ENCODE assay signal across 32 cellular contexts in the genomic region with DNA sequence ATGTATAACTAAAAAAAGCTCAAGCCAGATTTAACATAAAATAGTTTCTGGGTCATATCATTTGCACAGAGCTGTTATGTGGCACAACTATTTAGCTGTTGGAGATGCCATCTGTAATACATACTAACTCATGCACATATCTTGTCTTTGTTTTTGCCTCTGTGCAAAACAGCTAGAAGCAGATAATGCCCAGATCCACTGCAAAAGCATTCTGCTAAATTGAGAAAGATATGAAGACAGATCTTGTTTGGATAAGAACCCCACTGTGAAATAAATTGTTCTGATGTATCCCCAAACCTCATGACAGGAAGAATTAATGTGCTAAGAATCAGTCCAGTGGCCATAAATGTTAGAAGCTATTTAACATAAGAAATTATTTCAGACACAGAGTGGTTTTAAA.
"Had no signal": no experiment of that assay in that cellular context is flagged by ENCODE, and none has a peak within 500 bp of the region (broad histone marks: within the 10 kb centered on the region; RNA-seq: fewer than 3 reads in every experiment).

No MANE protein-coding gene starts in this region.

- H3K4me3 ChIP-seq: adrenal gland, ascending aorta, body of pancreas, breast epithelium, cardiac muscle cell had no signal

- H3K4me1 ChIP-seq: adrenal gland, ascending aorta, body of pancreas, breast epithelium had no signal

- H3K36me3 ChIP-seq: adrenal gland, ascending aorta, brain microvascular endothelial cell, breast epithelium, cardiac muscle cell had no signal

- DNase-seq: activated effector memory CD4-positive, alpha-beta T cell treated with anti-CD3 and anti-CD28 coated beads, Interleukin-2, amount 50 U/mL, for 16 hours; activated effector memory CD4-positive, alpha-beta T cell treated with Interleukin-2 at 50 U/mL for 16 hours; activated gamma-delta T cell; activated gamma-delta T cell treated with Interleukin-2 at 50 U/mL for 16 hours; activated naive CD4-positive, alpha-beta T cell; activated naive CD4-positive, alpha-beta T cell treated with anti-CD3 and anti-CD28 coated beads for 36 hours; activated naive CD4-positive, alpha-beta T cell treated with anti-CD3 and anti-CD28 coated beads, Interleukin-2, amount 10 ng/mL, durations not matched to agents 7 days and 5 days; activated naive CD4-positive, alpha-beta T cell treated with anti-CD3 and anti-CD28 coated beads, Interleukin-2, amount 50 U/mL, for 16 hours; activated naive CD4-positive, alpha-beta T cell treated with Interleukin-2 at 50 U/mL for 16 hours; activated naive CD8-positive, alpha-beta T cell treated with anti-CD3 and anti-CD28 coated beads for 36 hours; activated naive CD8-positive, alpha-beta T cell treated with anti-CD3 and anti-CD28 coated beads, Interleukin-2, amount 10 ng/mL, durations not matched to agents 7 days and 5 days; activated naive CD8-positive, alpha-beta T cell treated with anti-CD3 and anti-CD28 coated beads, Interleukin-2, amount 50 U/mL, for 24 hours; activated T-cell treated with anti-CD3 and anti-CD28 coated beads, Interleukin-2, amount 50 U/mL, for 1 hour; activated T-cell treated with anti-CD3 and anti-CD28 coated beads, Interleukin-2, amount 50 U/mL, for 24 hours; activated T-cell treated with anti-CD3 and anti-CD28 coated beads, Interleukin-2, amount 50 U/mL, for 4 hours; activated T-cell treated with anti-CD3 and anti-CD28 coated beads, Interleukin-2, amount 50 U/mL, for 48 hours; activated T-cell treated with anti-CD3 and anti-CD28 coated beads, Interleukin-2, amount 50 U/mL, for 72 hours; adrenal gland; amniotic stem cell; amygdala; anterior cingulate cortex; aorta; body of pancreas; brain microvascular endothelial cell; caudate nucleus; central memory CD4-positive, alpha-beta T cell; cerebellar nuclear complex had no signal

- H3K27me3 ChIP-seq: adrenal gland, ascending aorta, body of pancreas, brain microvascular endothelial cell, breast epithelium, cardiac muscle cell had no signal

- H3K27ac ChIP-seq: adrenal gland, ascending aorta, body of pancreas, brain microvascular endothelial cell, breast epithelium, cardiac muscle cell had no signal

- H3K9me3 ChIP-seq: adrenal gland, ascending aorta, body of pancreas, breast epithelium had no signal

- ATAC-seq: activated naive CD4-positive, alpha-beta T cell treated with anti-CD3 and anti-CD28 coated beads, Interleukin-2, amount 50 U/mL, for 72 hours; activated naive CD8-positive, alpha-beta T cell treated with anti-CD3 and anti-CD28 coated beads, Interleukin-2, amount 50 U/mL, for 24 hours; activated T-cell treated with anti-CD3 and anti-CD28 coated beads, Interleukin-2, amount 50 U/mL, for 4 hours; activated T-cell treated with anti-CD3 and anti-CD28 coated beads, Interleukin-2, amount 50 U/mL, for 72 hours; activated T-helper 17 cell treated with anti-CD3 and anti-CD28 coated beads, Interleukin-2, amount 50 U/mL, for 72 hours; body of pancreas had no signal
